ENCODE assay signal across 20 cellular contexts in genomic region chr4:188819243-188819642, GRCh38.
"Had no signal": no experiment of that assay in that cellular context is flagged by ENCODE, and none has a peak within 500 bp of the region (broad histone marks: within the 10 kb centered on the region; RNA-seq: fewer than 3 reads in every experiment).

No MANE protein-coding gene starts in this region.

- H2AFZ ChIP-seq: neural progenitor cell had no signal

- H3K9me3 ChIP-seq: esophagus squamous epithelium, pancreas had no signal

- H3K27me3 Mint-ChIP-seq: naive thymus-derived CD8-positive, alpha-beta T cell; progenitor cell of endocrine pancreas had no signal

- H3K9me3 Mint-ChIP-seq: neural progenitor cell had no signal

- H3K4me2 ChIP-seq: neural progenitor cell, smooth muscle cell had no signal

- H3K4me1 Mint-ChIP-seq: naive thymus-derived CD8-positive, alpha-beta T cell; neural progenitor cell had no signal

- DNase-seq: dermis blood vessel endothelial cell; esophagus squamous epithelium; heart left ventricle; hippocampal formation; kidney glomerular epithelial cell; mucosa of descending colon; naive thymus-derived CD8-positive, alpha-beta T cell; nucleus accumbens; pancreas; right cardiac atrium; stimulated activated CD4-positive, alpha-beta T cell treated with anti-CD3 and anti-CD28 coated beads, Interleukin-2, amount 100 ng/mL, for 48 hours; stimulated activated naive CD4-positive, alpha-beta T cell treated with Interleukin-2 at 50 U/mL for 16 hours; trophoblast cell had no signal

- H3K9ac ChIP-seq: neural progenitor cell had no signal

- ATAC-seq: foreskin keratinocyte; heart left ventricle; left lobe of liver; mucosa of descending colon; naive thymus-derived CD8-positive, alpha-beta T cell; pancreas; right cardiac atrium had no signal

- H3K4me3 ChIP-seq: esophagus squamous epithelium, heart left ventricle, mucosa of descending colon, neural progenitor cell, pancreas, smooth muscle cell had no signal

- H3K27me3 ChIP-seq: esophagus squamous epithelium, foreskin keratinocyte, heart left ventricle, neural progenitor cell, pancreas had no signal

- H3K27ac ChIP-seq: esophagus squamous epithelium, foreskin keratinocyte, heart left ventricle, neural progenitor cell, pancreas had no signal

- H3K27ac Mint-ChIP-seq: naive thymus-derived CD8-positive, alpha-beta T cell; neural progenitor cell; progenitor cell of endocrine pancreas had no signal

- FAIRE-seq: colon, islet of Langerhans, pancreas had no signal

- H3K4me3 Mint-ChIP-seq: naive thymus-derived CD8-positive, alpha-beta T cell; neural progenitor cell had no signal

- H3K36me3 Mint-ChIP-seq: naive thymus-derived CD8-positive, alpha-beta T cell; neural progenitor cell had no signal

- H3K4me1 ChIP-seq: esophagus squamous epithelium, foreskin keratinocyte, heart left ventricle, pancreas had no signal

- H3K36me3 ChIP-seq: esophagus squamous epithelium, heart left ventricle, neural progenitor cell, pancreas had no signal
